20 cellular contexts compared by ENCODE assay signal in the genomic region with DNA sequence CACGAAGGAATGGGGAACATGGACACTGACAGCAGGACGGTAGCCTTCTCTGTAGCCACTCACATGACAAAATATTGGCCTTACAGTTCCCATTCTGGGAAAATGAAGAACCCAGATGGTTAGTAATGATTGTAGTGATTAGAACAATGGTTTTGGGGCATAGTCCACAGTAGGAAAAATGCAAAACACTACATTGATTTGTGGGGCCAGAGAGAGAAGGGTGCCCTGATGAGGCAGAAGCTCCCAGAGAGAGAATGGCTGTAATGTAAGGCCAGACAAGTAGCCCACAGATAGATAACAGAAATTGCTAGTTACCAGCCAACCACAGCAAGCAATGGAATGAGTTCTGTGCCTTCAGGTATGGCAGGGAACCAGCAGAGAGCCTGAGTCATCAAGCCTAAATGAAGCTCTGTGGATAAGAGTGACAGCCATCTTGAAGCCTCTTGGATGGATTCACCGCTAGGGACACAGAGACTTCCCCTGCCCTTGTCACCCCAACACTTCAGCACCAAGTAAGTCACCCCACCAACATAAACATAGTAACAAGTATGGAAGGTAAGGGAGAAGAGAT.
DNase-seq lines count a peak whose midpoint lies in the region; ATAC-seq, FAIRE-seq and TF ChIP-seq lines count a peak whose summit lies in the region.
"Had no signal": no experiment of that assay in that cellular context is flagged by ENCODE, and none has a peak within 500 bp of the region (broad histone marks: within the 10 kb centered on the region; RNA-seq: fewer than 3 reads in every experiment).

No MANE protein-coding gene starts in this region.

- peak overlapping the region; percentile 22; the same call in 1 of the 2 replicates for H3K18ac ChIP-seq in IMR-90 (ENCODE audit: low read depth, low read length)

- WGBS in IMR-90 (ENCODE audit: extremely low coverage in 2 of 2, insufficient read length in 1 of 2), 2 experiments: no CpG with 5 or more reads among the region's 3 CpGs
- WGBS in esophagus muscularis mucosa: 54% methylated on average over 3 of the region's 3 CpGs

- in situ Hi-C loops in IMR-90 (cut with MboI; ENCODE audit: low sequenced_read_pairs) (no loop called here), brain microvascular endothelial cell (cut with HindIII; ENCODE audit: low pct_ligation_motif_present, low sequenced_read_pairs) (no loop called here)

- peak overlapping the region; percentile 41 for H3K14ac ChIP-seq in IMR-90 (replicated peaks; ENCODE audit: low read depth, low read length)

- no peak for FAIRE-seq in GM12892 (lab: Jason Lieb, UNC)
- FAIRE-seq: colon, GM19239, TTC549 had no signal

- no peak overlapping the region for H3K56ac ChIP-seq in IMR-90 (ENCODE audit: extremely low read depth, insufficient read depth, low read length)

- H2AK9ac ChIP-seq in IMR-90 (replicated peaks; ENCODE audit: low read depth, low read length, poor library complexity): no peak overlapping the region

- H2AK5ac ChIP-seq in IMR-90 (ENCODE audit: low read depth, low read length): peak overlapping the region; percentile 27; the same call in 1 of the 2 replicates

- no peak overlapping the region for H3K9ac ChIP-seq in IMR-90 (ENCODE audit: low read depth, low read length)

- no peaks in the 10 kb centered on the region for H3K9me3 ChIP-seq in IMR-90 (ENCODE audit: control insufficient read depth, insufficient read depth, low read length)
- H3K9me3 ChIP-seq in esophagus muscularis mucosa: no peaks in the 10 kb centered on the region

- H3K4me3 ChIP-seq in IMR-90 (ENCODE audit: insufficient read depth, low read depth, low read length): no peak overlapping the region
- no peak overlapping the region for H3K4me3 ChIP-seq in brain microvascular endothelial cell (ENCODE audit: low read depth, low read length)
- H3K4me3 ChIP-seq in kidney epithelial cell (ENCODE audit: low read depth, low read length): no peak overlapping the region
- H3K4me3 ChIP-seq in esophagus muscularis mucosa: no peak overlapping the region
- H3K4me3 ChIP-seq: hepatocyte had no signal

- no peak overlapping the region for H3K27ac ChIP-seq in IMR-90 (ENCODE audit: insufficient read depth, low read length)
- H3K27ac ChIP-seq in brain microvascular endothelial cell: no peak overlapping the region
- H3K27ac ChIP-seq in esophagus muscularis mucosa (replicated peaks in 1 of 4): no peak overlapping the region
- H3K27ac ChIP-seq: hepatocyte had no signal

- no peak overlapping the region for H3K4me2 ChIP-seq in IMR-90 (ENCODE audit: low read depth, low read length)
- H3K4me2 ChIP-seq: hepatocyte had no signal

- H2BK20ac ChIP-seq in IMR-90 (ENCODE audit: low read depth, low read length): 0 out of 2 replicates have a peak overlapping the region, but pooled peaks have one; percentile 32

- peak overlapping the region; percentile 57; the same call in 2 of the 3 replicates for H2BK15ac ChIP-seq in IMR-90 (ENCODE audit: low read depth, low read length)

- H3K23ac ChIP-seq in IMR-90 (ENCODE audit: low read depth, low read length): no peak overlapping the region

- H3K4me1 ChIP-seq in IMR-90 (ENCODE audit: control insufficient read depth, insufficient read depth, low read length): peaks cover 5% of the 10 kb centered on the region; the same call in 1 of the 2 replicates
- no peaks in the 10 kb centered on the region for H3K4me1 ChIP-seq in esophagus muscularis mucosa

- BruUV-seq in IMR-90 (replicated peaks; lab: Mats Ljungman, UMichigan): no TSS peak

- dilution Hi-C loops in IMR-90 (cut with HindIII; ENCODE audit: low sequenced_read_pairs, unreplicated experiment): no loop called here

- no peaks in the 10 kb centered on the region for H3K79me1 ChIP-seq in IMR-90 (ENCODE audit: low read depth in 1 of 2, low read length in 2 of 2)

- H3K36me3 ChIP-seq in IMR-90 (ENCODE audit: control insufficient read depth, insufficient read depth, low read length): no peaks in the 10 kb centered on the region; the same call in 1 of the 2 replicates
- H3K36me3 ChIP-seq in brain microvascular endothelial cell (replicated peaks): no peaks in the 10 kb centered on the region
- no peaks in the 10 kb centered on the region for H3K36me3 ChIP-seq in kidney epithelial cell (ENCODE audit: control insufficient read depth, insufficient read depth, low read length)
- H3K36me3 ChIP-seq in esophagus muscularis mucosa: no peaks in the 10 kb centered on the region

- POLR2A ChIA-PET in IMR-90 (lab: Charles Lee; ENCODE audit: unreplicated experiment): no interaction called here

- H3K4ac ChIP-seq in IMR-90 (ENCODE audit: low read depth, low read length): peak overlapping the region; percentile 41; the same call in 1 of the 2 replicates

- H3K9me1 ChIP-seq in IMR-90 (ENCODE audit: insufficient read depth, low read length): peaks cover 6% of the 10 kb centered on the region; the same call in 1 of the 2 replicates

- ATAC-seq in IMR-90 (ENCODE audit: low read depth) (no peak; the same call in 1 of the 2 replicates), GM19395 (IDR thresholded peaks at IDR 0.05; ENCODE audit: unreplicated experiment) (no peak)
- ATAC-seq: activated naive CD8-positive, alpha-beta T cell treated with anti-CD3 and anti-CD28 coated beads, Interleukin-2, amount 50 U/mL, for 24 hours; left lobe of liver; stimulated activated naive CD8-positive, alpha-beta T cell treated with anti-CD3 and anti-CD28 coated beads, Interleukin-15, Interleukin-2, amounts not matched to agents 100 U/mL and 50 U/mL, for 24 hours had no signal

- no peak for TF ChIP-seq POLR2A in IMR-90 (IDR thresholded peaks at IDR 0.05; ENCODE audit: low read depth, low read length)
- no peak for TF ChIP-seq POLR2A in esophagus muscularis mucosa (IDR thresholded peaks at IDR 0.05; ENCODE audit: low read depth)
- TF ChIP-seq POLR2A in GM12892 (IDR thresholded peaks at IDR 0.05; ENCODE audit: low read depth, low read length): no peak

- H3K27me3 ChIP-seq in IMR-90 (ENCODE audit: control insufficient read depth, insufficient read depth, low read length) (no peaks in the 10 kb centered on the region), brain microvascular endothelial cell (replicated peaks) (no peaks in the 10 kb centered on the region), kidney epithelial cell (ENCODE audit: control insufficient read depth, insufficient read depth, low read length) (no peaks in the 10 kb centered on the region), esophagus muscularis mucosa (no peaks in the 10 kb centered on the region)
- H3K27me3 ChIP-seq: hepatocyte had no signal

- intact Hi-C loops in IMR-90 (cut with micrococcal nuclease): loop anchor here (5.0 kb wide), 1 partner anchor 217 kb away; no protein-coding TSS in a partner anchor
- intact Hi-C loops in esophagus muscularis mucosa (cut with DNase I): no loop called here
- intact Hi-C loops in cardiac septum (cut with DNase I): no loop called here

- CTCF ChIA-PET in IMR-90 (lab: Yijun Ruan, JAX): interaction anchor here (0.6 kb wide), 1 partner anchor 276 kb away, joined by 3 read pairs; no protein-coding TSS in a partner anchor

- TF ChIP-seq CTCF in IMR-90 (conservative IDR thresholded peaks at IDR 0.05; ENCODE audit: low read depth, low read length) (no peak), brain microvascular endothelial cell (IDR thresholded peaks at IDR 0.05; ENCODE audit: low read depth, low read length, missing control alignments) (peak; percentile 11), kidney epithelial cell (IDR thresholded peaks at IDR 0.05; ENCODE audit: insufficient read depth, low read length, poor library complexity, severe bottlenecking) (no peak), esophagus muscularis mucosa (IDR thresholded peaks at IDR 0.05) (no peak)

- DNase-seq in AG08395 (ENCODE audit: low spot score) (peak; percentile 38), IMR-90 (peak; percentile 72), brain microvascular endothelial cell (peak; percentile 78), kidney epithelial cell (ENCODE audit: low read depth) (peak; percentile 69), esophagus muscularis mucosa (ENCODE audit: extremely low spot score) (no peak), GM12892 (ENCODE audit: insufficient read length) (no peak), cardiac septum (ENCODE audit: low spot score) (no peak)
- DNase-seq: activated CD4-positive, alpha-beta T cell treated with anti-CD3 and anti-CD28 coated beads, Interleukin-2, amount 50 U/mL, for 4 hours; activated naive CD8-positive, alpha-beta T cell treated with anti-CD3 and anti-CD28 coated beads, Interleukin-2, amount 50 U/mL, for 24 hours; AML-193; Calu3; NCI-H187; NCI-H510A; stimulated activated naive CD8-positive, alpha-beta T cell treated with anti-CD3 and anti-CD28 coated beads, Interleukin-15, Interleukin-2, amounts not matched to agents 100 U/mL and 50 U/mL, for 24 hours had no signal

- peak overlapping the region; percentile 30; the same call in 1 of the 2 replicates for H2BK120ac ChIP-seq in IMR-90 (ENCODE audit: low read depth, low read length)

- peak overlapping the region; percentile 59 for H2AFZ ChIP-seq in IMR-90 (replicated peaks; ENCODE audit: low read length, poor library complexity)
- H2AFZ ChIP-seq: hepatocyte had no signal

- TF ChIP-seq RAD21 in IMR-90 (IDR thresholded peaks at IDR 0.05; ENCODE audit: low read length): no peak

- H4K91ac ChIP-seq in IMR-90 (ENCODE audit: insufficient read depth, low read depth, low read length): peak overlapping the region; percentile 21; the same call in 1 of the 2 replicates

- no peak overlapping the region; a peak in 2 of 4 replicates for H4K8ac ChIP-seq in IMR-90 (ENCODE audit: low read depth in 2 of 2, low read length in 2 of 2)

- H2BK5ac ChIP-seq in IMR-90 (ENCODE audit: low read depth, low read length, poor library complexity, severe bottlenecking): peak overlapping the region; percentile 57

- no peaks in the 10 kb centered on the region for H4K20me1 ChIP-seq in IMR-90 (ENCODE audit: insufficient read depth, low read length)

- TF ChIP-seq EP300 in esophagus muscularis mucosa (IDR thresholded peaks at IDR 0.05): no peak

- H4K5ac ChIP-seq in IMR-90 (ENCODE audit: low read depth, low read length): no peak overlapping the region; the same call in 1 of the 2 replicates

TF ChIP-seq in IMR-90, 13 proteins besides CTCF, POLR2A, EP300 and RAD21:
- TF ChIP-seq RFX5 (IDR thresholded peaks at IDR 0.05; ENCODE audit: low read depth, low read length): no peak
- TF ChIP-seq MAZ (IDR thresholded peaks at IDR 0.05; ENCODE audit: borderline replicate concordance, low read depth, low read length): no peak

Comparison
In these comparisons a context has a peak if more than half of its experiments do, and no peak if none do; other contexts are left out.
1. DNase-seq: peak in AG08395 (single experiment), IMR-90 (single experiment), brain microvascular endothelial cell (single experiment) and kidney epithelial cell (single experiment); none in esophagus muscularis mucosa (single experiment), GM12892 (single experiment) and cardiac septum (single experiment).